Comparison of ENCODE assay signal across 27 cellular contexts in the genomic region with DNA sequence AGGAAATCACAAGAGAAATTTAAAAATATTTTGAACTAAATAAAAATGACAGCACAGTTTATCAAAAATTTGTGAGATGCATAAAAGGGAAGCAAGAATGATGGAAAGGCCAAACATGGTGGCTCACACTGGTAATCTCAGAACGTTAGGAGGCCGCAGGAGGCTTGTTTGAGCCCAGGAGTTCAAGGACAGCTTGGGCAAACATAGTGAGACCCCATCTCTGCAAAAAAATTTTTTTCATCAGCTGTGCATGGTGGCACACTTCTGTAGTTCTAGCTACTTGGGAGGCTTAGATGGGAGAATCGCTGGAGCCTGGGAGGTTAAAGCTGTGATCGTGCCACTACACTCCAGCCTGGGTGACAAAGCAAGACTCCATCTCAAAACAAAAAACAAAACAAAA. TPM values are rescaled to one million over a fixed set of nuclear protein-coding genes. Genes with fewer than 3 reads are reported as not detected.
A peak's percentile ranks its signal among the peaks of the same experiment; 100 is the strongest.
DNase-seq lines count a peak whose midpoint lies in the region; ATAC-seq, FAIRE-seq and TF ChIP-seq lines count a peak whose summit lies in the region.
"Had no signal": no experiment of that assay in that cellular context is flagged by ENCODE, and none has a peak within 500 bp of the region (broad histone marks: within the 10 kb centered on the region; RNA-seq: fewer than 3 reads in every experiment).

No MANE protein-coding gene starts in this region.

- intact Hi-C loops in HepG2 (cut with micrococcal nuclease; ENCODE audit: unreplicated experiment) (no loop called here), right lobe of liver (cut with DNase I) (no loop called here), testis (cut with DNase I; ENCODE audit: low total_unique reads) (no loop called here)

- H3K9me3 ChIP-seq in HepG2 (ENCODE audit: low read length) (no peaks in the 10 kb centered on the region), right lobe of liver (no peaks in the 10 kb centered on the region), testis (no peaks in the 10 kb centered on the region)
- H3K9me3 ChIP-seq: A549 had no signal

- H3K27me3 Mint-ChIP-seq in T-helper 2 cell treated with Interferon-gamma antibody and Interleukin-4, amounts not matched to agents 5 μg/mL and 100 μg/mL, for 36 hours (ENCODE audit: low read depth) = no peaks in the 10 kb centered on the region
- H3K27me3 Mint-ChIP-seq in activated T-cell treated with anti-CD3 and anti-CD28 coated beads, Interleukin-2, amount 50 U/mL, for 72 hours (ENCODE audit: low read depth) = no peaks in the 10 kb centered on the region
- H3K27me3 Mint-ChIP-seq in activated T-cell treated with anti-CD3 and anti-CD28 coated beads, Interleukin-2, amount 50 U/mL, for 4 hours (ENCODE audit: low read depth) = no peaks in the 10 kb centered on the region
- H3K27me3 Mint-ChIP-seq in WTC11 (ENCODE audit: low read depth) = no peaks in the 10 kb centered on the region
- H3K27me3 Mint-ChIP-seq: B cell; CD4-positive, alpha-beta T cell had no signal

- H3K4me1 ChIP-seq in HepG2 (ENCODE audit: insufficient read depth, low read length) = peaks cover 44% of the 10 kb centered on the region
- no peaks in the 10 kb centered on the region for H3K4me1 ChIP-seq in right lobe of liver
- H3K4me1 ChIP-seq in testis = no peaks in the 10 kb centered on the region
- H3K4me1 ChIP-seq: A549 had no signal

- H3K9me3 Mint-ChIP-seq in T-helper 2 cell treated with Interferon-gamma antibody and Interleukin-4, amounts not matched to agents 5 μg/mL and 100 μg/mL, for 36 hours = no peaks in the 10 kb centered on the region
- no peaks in the 10 kb centered on the region for H3K9me3 Mint-ChIP-seq in activated T-cell treated with anti-CD3 and anti-CD28 coated beads, Interleukin-2, amount 50 U/mL, for 72 hours
- H3K9me3 Mint-ChIP-seq in activated T-cell treated with anti-CD3 and anti-CD28 coated beads, Interleukin-2, amount 50 U/mL, for 4 hours = no peaks in the 10 kb centered on the region
- H3K9me3 Mint-ChIP-seq in WTC11 = no peaks in the 10 kb centered on the region
- H3K9me3 Mint-ChIP-seq: CD4-positive, alpha-beta T cell; CD8-positive, alpha-beta T cell had no signal

- no peak for TF ChIP-seq POLR2A in HepG2 (IDR thresholded peaks at IDR 0.05; ENCODE audit: insufficient read depth in 1 of 2, low read depth in 2 of 2, low read length in 2 of 2)
- TF ChIP-seq POLR2A in right lobe of liver (IDR thresholded peaks at IDR 0.05) = no peak
- TF ChIP-seq POLR2A in testis (IDR thresholded peaks at IDR 0.05) = no peak

- H3K4me3 Mint-ChIP-seq in T-helper 2 cell treated with Interferon-gamma antibody and Interleukin-4, amounts not matched to agents 5 μg/mL and 100 μg/mL, for 36 hours = no peak overlapping the region
- no peak overlapping the region for H3K4me3 Mint-ChIP-seq in activated T-cell treated with anti-CD3 and anti-CD28 coated beads, Interleukin-2, amount 50 U/mL, for 72 hours
- H3K4me3 Mint-ChIP-seq in activated T-cell treated with anti-CD3 and anti-CD28 coated beads, Interleukin-2, amount 50 U/mL, for 4 hours = no peak overlapping the region
- H3K4me3 Mint-ChIP-seq in WTC11 = no peak overlapping the region
- H3K4me3 Mint-ChIP-seq: B cell; CD4-positive, alpha-beta T cell; CD8-positive, alpha-beta T cell had no signal

- no peak for TF ChIP-seq CTCF in HepG2 (CRISPR knock-in tag; IDR thresholded peaks at IDR 0.05)
- no peak for TF ChIP-seq CTCF in right lobe of liver (IDR thresholded peaks at IDR 0.05)
- no peak for TF ChIP-seq CTCF in WTC11 (IDR thresholded peaks at IDR 0.05)
- TF ChIP-seq CTCF in testis (IDR thresholded peaks at IDR 0.05) = no peak

- POLR2A ChIA-PET in HepG2 (lab: Yijun Ruan, JAX) (interaction anchor here (1.2 to 1.6 kb wide), 5 partner anchors 16 to 62 kb away, joined by 3 to 13 read pairs (median 4); a partner anchor contains a TSS), WTC11 (lab: Charles Lee) (no interaction called here)

- peak overlapping the region in 1 of 3 experiments; percentile 31; a peak in 1 of 6 replicates for H3K4me3 ChIP-seq in HepG2 (replicated peaks in 1 of 3; ENCODE audit: insufficient read depth in 1 of 3, low read depth in 2 of 3, low read length in 3 of 3)
- H3K4me3 ChIP-seq in right lobe of liver = no peak overlapping the region
- H3K4me3 ChIP-seq in testis = no peak overlapping the region
- H3K4me3 ChIP-seq: A549; BLaER1 treated with 17β-estradiol and CSF1 and Interleukin-3, amounts not matched to agents 10 nM and 100 nM; GM12878 had no signal

- H2AFZ ChIP-seq in HepG2 (ENCODE audit: low read length) = no peak overlapping the region

- peaks cover 10% of the 10 kb centered on the region for H3K4me1 Mint-ChIP-seq in T-helper 2 cell treated with Interferon-gamma antibody and Interleukin-4, amounts not matched to agents 5 μg/mL and 100 μg/mL, for 36 hours (ENCODE audit: low read depth)
- H3K4me1 Mint-ChIP-seq in activated T-cell treated with anti-CD3 and anti-CD28 coated beads, Interleukin-2, amount 50 U/mL, for 72 hours (ENCODE audit: low read depth) = no peaks in the 10 kb centered on the region
- no peaks in the 10 kb centered on the region for H3K4me1 Mint-ChIP-seq in activated T-cell treated with anti-CD3 and anti-CD28 coated beads, Interleukin-2, amount 50 U/mL, for 4 hours (ENCODE audit: low read depth)
- no peaks in the 10 kb centered on the region for H3K4me1 Mint-ChIP-seq in WTC11
- H3K4me1 Mint-ChIP-seq: B cell had no signal

- peak in 1 of 2 experiments; percentile 80; a peak in 2 of 4 replicates for TF ChIP-seq EP300 in HepG2 (IDR thresholded peaks at IDR 0.05; ENCODE audit: low read depth in 2 of 2, low read length in 2 of 2)
- no peak for TF ChIP-seq EP300 in HepG2 (CRISPR knock-in tag; IDR thresholded peaks at IDR 0.05; ENCODE audit: borderline replicate concordance)

- WGBS in HepG2 (ENCODE audit: low lambda C conversion rate) = 46% methylated on average over 4 of the region's 4 CpGs
- 89% methylated on average over 4 of the region's 4 CpGs for WGBS in right lobe of liver (ENCODE audit: insufficient coverage, low coverage, low lambda C conversion rate, missing lambda C conversion rate)
- WGBS in testis, 2 donors = 93 to 97% methylated on average over 4 of the region's 4 CpGs

- in situ Hi-C loops in HepG2 (cut with HindIII; ENCODE audit: extremely low pct_ligation_motif_present, low pct_unique_long_range_greater_than_20kb) = loop anchor here (5.0 kb wide), 1 partner anchor 50 kb away; no protein-coding TSS in a partner anchor

- FAIRE-seq in HepG2 (lab: Jason Lieb, UNC) = peak; percentile 73
- FAIRE-seq: GM12878, GM12892, GM19239 had no signal

- no peaks in the 10 kb centered on the region for H3K27me3 ChIP-seq in HepG2 (ENCODE audit: control insufficient read depth in 1 of 2, insufficient read depth in 2 of 2, low read length in 2 of 2)
- no peaks in the 10 kb centered on the region for H3K27me3 ChIP-seq in right lobe of liver
- H3K27me3 ChIP-seq in testis = no peaks in the 10 kb centered on the region
- H3K27me3 ChIP-seq: BLaER1 treated with 17β-estradiol and CSF1 and Interleukin-3, amounts not matched to agents 10 nM and 100 nM had no signal

- DNase-seq in T-helper 2 cell treated with Interferon-gamma antibody and Interleukin-4, amounts not matched to agents 5 μg/mL and 100 μg/mL, for 36 hours (ENCODE audit: low spot score) = no peak
- no peak for DNase-seq in T-helper 2 cell
- DNase-seq in activated T-cell treated with anti-CD3 and anti-CD28 coated beads, Interleukin-2, amount 50 U/mL, for 72 hours = no peak
- no peak for DNase-seq in activated T-cell treated with anti-CD3 and anti-CD28 coated beads, Interleukin-2, amount 50 U/mL, for 4 hours
- DNase-seq in HepG2 (ENCODE audit: low spot score) = peak; percentile 73
- DNase-seq in right lobe of liver = no peak
- DNase-seq in WTC11 (ENCODE audit: low spot score) = no peak
- no peak for DNase-seq in testis
- DNase-seq: AML-193; CD4-positive, alpha-beta T cell; CD8-positive, alpha-beta T cell; DMS 273 treated with DMSO at 0.1 percent for 48 hours; DMS153; DMS53; DMS79; DND-41; EL; GDM1 had no signal

- H3K79me2 ChIP-seq in HepG2 (ENCODE audit: insufficient read depth, low read length) = no peaks in the 10 kb centered on the region

- peak overlapping the region; percentile 17 for H3K27ac Mint-ChIP-seq in T-helper 2 cell treated with Interferon-gamma antibody and Interleukin-4, amounts not matched to agents 5 μg/mL and 100 μg/mL, for 36 hours
- peak overlapping the region; percentile 3 for H3K27ac Mint-ChIP-seq in activated T-cell treated with anti-CD3 and anti-CD28 coated beads, Interleukin-2, amount 50 U/mL, for 72 hours
- H3K27ac Mint-ChIP-seq in WTC11 = peak overlapping the region; percentile 28; the same call in 1 of the 2 replicates
- H3K27ac Mint-ChIP-seq: B cell; CD4-positive, alpha-beta T cell; CD8-positive, alpha-beta T cell had no signal

- no peak overlapping the region for H3K9ac ChIP-seq in HepG2 (ENCODE audit: insufficient read depth, low read depth, low read length)
- H3K9ac ChIP-seq: BLaER1 treated with 17β-estradiol and CSF1 and Interleukin-3, amounts not matched to agents 10 nM and 100 nM had no signal

- H3K4me2 ChIP-seq in HepG2 (ENCODE audit: low read depth, low read length) = peak overlapping the region; percentile 20; the same call in 1 of the 2 replicates
- H3K4me2 ChIP-seq: A549 had no signal

- H3K36me3 ChIP-seq in HepG2 (replicated peaks in 1 of 2; ENCODE audit: control insufficient read depth in 1 of 2, insufficient read depth in 2 of 2, low read length in 2 of 2) (peaks cover 8 to 34% of the 10 kb centered on the region in 2 experiments), right lobe of liver (no peaks in the 10 kb centered on the region), testis (ENCODE audit: low read depth, missing control alignments) (no peaks in the 10 kb centered on the region)

- H3K27ac ChIP-seq in HepG2 (ENCODE audit: extremely low read length, insufficient read depth, low read length) = peak overlapping the region; percentile 35
- H3K27ac ChIP-seq in right lobe of liver = no peak overlapping the region
- no peak overlapping the region for H3K27ac ChIP-seq in testis
- H3K27ac ChIP-seq: 22Rv1; A549; BLaER1 treated with 17β-estradiol and CSF1 and Interleukin-3, amounts not matched to agents 10 nM and 100 nM; C4-2B had no signal

- CTCF ChIA-PET in HepG2 (lab: Yijun Ruan, JAX; ENCODE audit: low intra/inter-chr PET ratio, low total read pairs) (no interaction called here), WTC11 (lab: Charles Lee) (interaction anchor here (1.3 to 1.8 kb wide), 2 partner anchors 146 to 148 kb away, joined by 3 to 5 read pairs; no protein-coding TSS in a partner anchor)

- BruUV-seq in HepG2 (replicated peaks; lab: Mats Ljungman, UMichigan) = no TSS peak

- no peaks in the 10 kb centered on the region for H4K20me1 ChIP-seq in HepG2 (ENCODE audit: insufficient read depth, low read length)

- no peak for TF ChIP-seq RAD21 in HepG2 (CRISPR knock-in tag; IDR thresholded peaks at IDR 0.05)

- H3K36me3 Mint-ChIP-seq in T-helper 2 cell treated with Interferon-gamma antibody and Interleukin-4, amounts not matched to agents 5 μg/mL and 100 μg/mL, for 36 hours (ENCODE audit: low read depth) = peaks cover 78% of the 10 kb centered on the region
- peaks cover 28 to 46% of the 10 kb centered on the region in 2 donors for H3K36me3 Mint-ChIP-seq in activated T-cell treated with anti-CD3 and anti-CD28 coated beads, Interleukin-2, amount 50 U/mL, for 72 hours (ENCODE audit: insufficient read depth in 2 of 2)
- peaks cover 34% of the 10 kb centered on the region for H3K36me3 Mint-ChIP-seq in activated T-cell treated with anti-CD3 and anti-CD28 coated beads, Interleukin-2, amount 50 U/mL, for 4 hours (ENCODE audit: insufficient read depth)
- H3K36me3 Mint-ChIP-seq in WTC11 = peaks cover 63% of the 10 kb centered on the region

- no peak for ATAC-seq in activated T-cell treated with anti-CD3 and anti-CD28 coated beads, Interleukin-2, amount 50 U/mL, for 72 hours (replicated peaks in 1 of 2)
- ATAC-seq in activated T-cell treated with anti-CD3 and anti-CD28 coated beads, Interleukin-2, amount 50 U/mL, for 4 hours = no peak
- ATAC-seq in HepG2 (peak; percentile 79), right lobe of liver (no peak), WTC11 (no peak)
- ATAC-seq: A549; CD8-positive, alpha-beta T cell; GM12878 had no signal

RNA-seq across cellular contexts. Expression of a gene that starts 54.5 kb away (rescaled TPM):
- total RNA-seq in activated T-cell treated with anti-CD3 and anti-CD28 coated beads, Interleukin-2, amount 50 U/mL, for 72 hours = under 1 TPM; 0.72 to 0.79 TPM
- under 1 TPM; 0.43 to 0.66 (median 0.63) TPM for total RNA-seq in activated T-cell treated with anti-CD3 and anti-CD28 coated beads, Interleukin-2, amount 50 U/mL, for 4 hours
- total RNA-seq in HepG2 (2016; rRNA removed; fragmentation: Illumina TruSeq; extraction: Trizol) = 1.7 and 2.5 TPM in 2 replicates
- total RNA-seq in HepG2 (2016; cell fraction: cytosol; rRNA removed; fragmentation: Illumina TruSeq; extraction: Trizol; ENCODE audit: low read depth) = 0.88 and 1.4 TPM in 2 replicates
- total RNA-seq in HepG2 (2016; cell fraction: insoluble cytoplasmic fraction; rRNA removed; fragmentation: Illumina TruSeq; extraction: Trizol) = 1.4 and 2.6 TPM in 2 replicates
- 2.3 TPM in 2 replicates for total RNA-seq in HepG2 (2016; cell fraction: membrane; rRNA removed; fragmentation: Illumina TruSeq; extraction: Trizol)
- total RNA-seq in HepG2 (2016; cell fraction: nucleus; rRNA removed; fragmentation: Illumina TruSeq; extraction: Trizol) = 3.7 and 5.0 TPM in 2 replicates
- polyA plus RNA-seq in HepG2 (2011; rRNA removed) = 24.2 and 50.0 TPM in 2 replicates
- 42.2 and 59.6 TPM in 2 replicates for polyA plus RNA-seq in HepG2 (2011; cell fraction: cytosol; rRNA removed)
- polyA plus RNA-seq in HepG2 (2011; cell fraction: nucleus; rRNA removed) = 73.6 and 81.5 TPM in 2 replicates
- 49.0 and 72.5 TPM in 2 replicates for polyA plus RNA-seq in HepG2 (2012)
- 0.94 and 1.3 TPM in 2 replicates for polyA plus RNA-seq in HepG2 (2016; cell fraction: cytosol; fragmentation: Illumina TruSeq; extraction: Trizol; ENCODE audit: low read depth)
- 2.5 TPM in 2 replicates for polyA plus RNA-seq in HepG2 (2016; cell fraction: insoluble cytoplasmic fraction; fragmentation: Illumina TruSeq; extraction: Trizol; ENCODE audit: low read depth)
- polyA plus RNA-seq in HepG2 (2016; cell fraction: membrane; fragmentation: Illumina TruSeq; extraction: Trizol; ENCODE audit: low read depth) = 1.7 and 2.2 TPM in 2 replicates
- 3.0 and 5.1 TPM in 2 replicates for polyA plus RNA-seq in HepG2 (2016; cell fraction: nucleus; fragmentation: Illumina TruSeq; extraction: Trizol; ENCODE audit: insufficient read depth, low read depth)
- 35.1 TPM in 1 of 2 replicates, not detected in the other for polyA minus RNA-seq in HepG2 (2011; rRNA and poly(A)+ RNA removed; ENCODE audit: low replicate concordance)
- polyA minus RNA-seq in HepG2 (2011; cell fraction: cytosol; rRNA and poly(A)+ RNA removed) = 18.6 and 43.5 TPM in 2 replicates
- polyA minus RNA-seq in HepG2 (2011; cell fraction: nucleus; rRNA and poly(A)+ RNA removed) = 33.3 and 45.4 TPM in 2 replicates
- total RNA-seq in right lobe of liver = under 1 TPM; 0.15 to 0.87 (median 0.67) TPM
- total RNA-seq in WTC11 (2021) = 2.6 to 4.7 TPM (median 3.9 TPM) in 3 replicates
- total RNA-seq in testis = 10 to 100 TPM in 1 of 2 donors, 1 to 10 TPM in 1; 9.8 to 10.8 TPM
- polyA plus RNA-seq in testis (ENCODE audit: insufficient read depth, low read depth, low replicate concordance) = 9.3 TPM
- total RNA-seq: G401, GM12878 had no signal
